Comparison of ENCODE assay signal across 15 cellular contexts in the genomic region with DNA sequence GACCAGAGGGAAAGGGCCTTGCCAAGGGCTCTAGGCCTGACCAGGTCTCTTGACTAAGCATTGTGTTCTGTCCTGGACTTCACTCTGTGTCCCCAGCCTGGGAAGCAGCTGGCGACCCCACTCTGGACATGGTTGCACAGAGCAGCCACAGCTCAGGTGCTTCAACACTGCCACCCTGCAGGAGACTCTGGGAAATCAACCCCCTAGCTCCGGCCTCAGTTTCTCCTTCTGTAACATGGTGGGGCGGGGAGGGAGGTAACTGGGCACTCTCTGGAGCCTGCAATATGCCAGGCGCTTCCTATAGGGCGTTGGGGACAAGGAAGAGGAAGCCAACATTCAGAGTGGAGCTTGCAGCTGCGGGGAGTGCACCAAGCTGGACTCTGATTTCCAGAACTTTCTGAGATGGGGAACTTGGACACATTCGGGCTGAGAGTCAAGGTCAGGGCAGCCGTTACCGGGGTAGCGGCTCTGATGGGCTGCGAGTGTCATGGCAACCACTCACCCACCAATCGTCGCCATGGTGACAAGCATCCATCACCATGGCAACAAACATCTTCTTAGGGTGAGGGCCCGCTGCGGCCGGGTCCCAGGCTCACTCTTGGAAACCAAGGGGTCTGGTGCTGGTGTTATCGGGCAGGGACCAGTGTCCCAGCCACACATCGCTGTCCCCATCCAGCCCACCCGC. TPM values are rescaled to one million over a fixed set of nuclear protein-coding genes. Genes with fewer than 3 reads are reported as not detected.
"Had no signal": no experiment of that assay in that cellular context is flagged by ENCODE, and none has a peak within 500 bp of the region (broad histone marks: within the 10 kb centered on the region; RNA-seq: fewer than 3 reads in every experiment).

No MANE protein-coding gene starts in this region.

- H3K36me3 Mint-ChIP-seq: activated CD4-positive, alpha-beta memory T cell treated with anti-CD3 and anti-CD28 coated beads for 36 hours; activated naive CD8-positive, alpha-beta T cell; naive B cell had no signal

- H3K36me3 ChIP-seq: lower lobe of right lung had no signal

- H3K4me3 Mint-ChIP-seq: activated CD4-positive, alpha-beta memory T cell treated with anti-CD3 and anti-CD28 coated beads for 36 hours; activated naive CD8-positive, alpha-beta T cell; naive B cell; stimulated activated effector memory CD8-positive, alpha-beta T cell treated with anti-CD3 and anti-CD28 coated beads, Interleukin-12 subunit alpha, Interleukin-12 subunit beta, amount 100 ng/mL, for 72 hours had no signal

- DNase-seq: activated CD4-positive, alpha-beta memory T cell treated with anti-CD3 and anti-CD28 coated beads for 36 hours; activated CD4-positive, CD25-positive, alpha-beta regulatory T cell treated with anti-CD3 and anti-CD28 coated beads, Interleukin-2, amount 50 U/mL, for 72 hours; activated gamma-delta T cell; activated T-cell treated with anti-CD3 and anti-CD28 coated beads, Interleukin-2, amount 50 U/mL, for 48 hours; cerebellar nuclear complex; dorsolateral prefrontal cortex; hippocampal formation; lower lobe of right lung; midbrain; naive B cell; trophoblast cell had no signal

- H3K27me3 Mint-ChIP-seq: activated naive CD8-positive, alpha-beta T cell had no signal

- H3K27ac ChIP-seq: dorsolateral prefrontal cortex, lower lobe of right lung had no signal

- H3K4me3 ChIP-seq: dorsolateral prefrontal cortex, lower lobe of right lung, smooth muscle cell had no signal

- H3K9me3 ChIP-seq: lower lobe of right lung had no signal

- H3K9me3 Mint-ChIP-seq: activated CD4-positive, alpha-beta memory T cell treated with anti-CD3 and anti-CD28 coated beads for 36 hours; naive B cell; stimulated activated effector memory CD8-positive, alpha-beta T cell treated with anti-CD3 and anti-CD28 coated beads, Interleukin-12 subunit alpha, Interleukin-12 subunit beta, amount 100 ng/mL, for 72 hours had no signal

- H3K27ac Mint-ChIP-seq: activated CD4-positive, alpha-beta memory T cell treated with anti-CD3 and anti-CD28 coated beads for 36 hours; activated naive CD8-positive, alpha-beta T cell; naive B cell; progenitor cell of endocrine pancreas; stimulated activated effector memory CD8-positive, alpha-beta T cell treated with anti-CD3 and anti-CD28 coated beads, Interleukin-12 subunit alpha, Interleukin-12 subunit beta, amount 100 ng/mL, for 72 hours had no signal

RNA-seq across cellular contexts. Expression of a gene that starts 12.8 kb away (rescaled TPM):
- total RNA-seq: activated CD4-positive, alpha-beta memory T cell treated with anti-CD3 and anti-CD28 coated beads for 36 hours; progenitor cell of endocrine pancreas had no signal
